1 cellular context compared by ENCODE assay signal in the genomic region with DNA sequence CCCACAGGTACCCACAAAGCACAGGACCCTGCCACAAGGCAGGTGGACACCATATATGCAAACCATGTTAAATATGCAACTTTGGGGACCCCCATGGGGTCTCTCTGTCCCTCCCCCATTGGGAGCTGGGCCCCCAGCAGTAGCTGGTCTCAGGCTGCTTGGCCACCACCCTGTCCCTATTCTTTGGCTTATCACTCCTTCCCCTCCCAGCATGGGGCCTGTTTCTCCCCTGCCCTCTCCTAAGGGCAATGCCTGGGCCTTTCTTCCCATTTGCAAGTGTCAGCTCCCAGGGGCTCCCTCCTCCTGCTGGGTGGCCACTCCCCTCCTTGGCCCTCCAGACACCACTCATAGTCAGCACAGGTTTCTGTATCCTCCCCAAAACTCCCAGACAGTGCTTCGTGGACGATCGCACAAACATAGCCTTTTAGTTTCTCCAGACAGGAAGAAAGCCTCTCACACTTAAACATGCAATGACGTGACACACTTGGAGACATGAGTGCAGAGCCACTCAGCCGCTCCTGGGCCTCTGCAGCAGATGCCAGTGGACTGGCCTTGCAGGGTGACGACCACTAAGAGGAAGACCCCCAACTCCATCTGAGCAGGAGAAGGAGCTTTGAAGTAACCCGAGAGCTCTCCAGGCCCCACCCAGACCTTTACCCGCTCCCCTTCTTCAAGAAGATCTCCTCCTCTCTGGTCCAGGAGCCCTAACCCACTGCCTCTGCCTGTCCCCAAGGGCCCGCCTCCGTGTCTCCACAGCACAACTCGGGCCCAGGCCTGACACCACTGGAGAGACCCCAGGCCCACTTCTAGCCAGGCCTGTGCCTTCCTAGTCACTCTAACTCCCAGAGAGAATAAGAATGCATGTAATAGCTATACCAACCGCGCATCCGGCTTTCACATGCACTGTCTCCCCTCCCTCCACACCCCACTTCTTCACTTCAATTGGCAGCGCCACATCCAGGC.
TF ChIP-seq lines count a peak whose summit lies in the region.

No MANE protein-coding gene starts in this region.

TF ChIP-seq in IMR-90, 13 proteins besides CTCF, POLR2A, EP300 and RAD21:
- no peak for TF ChIP-seq BHLHE40 (IDR thresholded peaks at IDR 0.05; ENCODE audit: low read depth, low read length)
- no peak for TF ChIP-seq CHD1 (IDR thresholded peaks at IDR 0.05; ENCODE audit: low read depth, low read length)
- no peak for TF ChIP-seq RCOR1 (IDR thresholded peaks at IDR 0.05; ENCODE audit: insufficient replicate concordance, low read length)
- no peak for TF ChIP-seq MAFK (IDR thresholded peaks at IDR 0.05; ENCODE audit: low read depth, low read length)
- no peak for TF ChIP-seq RFX5 (IDR thresholded peaks at IDR 0.05; ENCODE audit: low read depth, low read length)
- TF ChIP-seq, protein P1, sequence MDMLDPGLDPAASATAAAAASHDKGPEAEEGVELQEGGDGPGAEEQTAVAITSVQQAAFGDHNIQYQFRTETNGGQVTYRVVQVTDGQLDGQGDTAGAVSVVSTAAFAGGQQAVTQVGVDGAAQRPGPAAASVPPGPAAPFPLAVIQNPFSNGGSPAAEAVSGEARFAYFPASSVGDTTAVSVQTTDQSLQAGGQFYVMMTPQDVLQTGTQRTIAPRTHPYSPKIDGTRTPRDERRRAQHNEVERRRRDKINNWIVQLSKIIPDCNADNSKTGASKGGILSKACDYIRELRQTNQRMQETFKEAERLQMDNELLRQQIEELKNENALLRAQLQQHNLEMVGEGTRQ (IDR thresholded peaks at IDR 0.05; ENCODE audit: low read depth, low read length) = no peak
- TF ChIP-seq MXI1 (IDR thresholded peaks at IDR 0.05; ENCODE audit: borderline replicate concordance, low read depth, low read length) = no peak
- TF ChIP-seq, protein P2, sequence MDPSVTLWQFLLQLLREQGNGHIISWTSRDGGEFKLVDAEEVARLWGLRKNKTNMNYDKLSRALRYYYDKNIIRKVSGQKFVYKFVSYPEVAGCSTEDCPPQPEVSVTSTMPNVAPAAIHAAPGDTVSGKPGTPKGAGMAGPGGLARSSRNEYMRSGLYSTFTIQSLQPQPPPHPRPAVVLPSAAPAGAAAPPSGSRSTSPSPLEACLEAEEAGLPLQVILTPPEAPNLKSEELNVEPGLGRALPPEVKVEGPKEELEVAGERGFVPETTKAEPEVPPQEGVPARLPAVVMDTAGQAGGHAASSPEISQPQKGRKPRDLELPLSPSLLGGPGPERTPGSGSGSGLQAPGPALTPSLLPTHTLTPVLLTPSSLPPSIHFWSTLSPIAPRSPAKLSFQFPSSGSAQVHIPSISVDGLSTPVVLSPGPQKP (IDR thresholded peaks at IDR 0.05; ENCODE audit: borderline replicate concordance, low read depth, low read length) = no peak
- no peak for TF ChIP-seq FOS (IDR thresholded peaks at IDR 0.05; ENCODE audit: low read depth, low read length)
- no peak for TF ChIP-seq NFE2L2 (IDR thresholded peaks at IDR 0.05; ENCODE audit: low read depth, low read length)
- TF ChIP-seq SMC3 (IDR thresholded peaks at IDR 0.05; ENCODE audit: low read depth, low read length) = no peak
- no peak for TF ChIP-seq CEBPB (IDR thresholded peaks at IDR 0.05; ENCODE audit: low read depth, low read length)
